Comparison of ENCODE assay signal across 1 cellular context in genomic region chr9:126151031-126151670, GRCh38.
A peak's percentile ranks its signal among the peaks of the same experiment; 100 is the strongest.
TF ChIP-seq lines count a peak whose summit lies in the region.

No MANE protein-coding gene starts in this region.

TF ChIP-seq in HepG2, 621 proteins besides CTCF, POLR2A, EP300 and RAD21 (continued from another document and continues in another):
- no peak for TF ChIP-seq MAFK (conservative IDR thresholded peaks at IDR 0.05 in 1 of 2, IDR thresholded peaks at IDR 0.05 in 1 of 2; ENCODE audit: low read length in 2 of 2)
- TF ChIP-seq DR1 (CRISPR knock-in tag; IDR thresholded peaks at IDR 0.05): no peak
- TF ChIP-seq CHD4 (IDR thresholded peaks at IDR 0.05; ENCODE audit: borderline replicate concordance, low read length): peak; percentile 79; the same call in 1 of the 2 replicates
- TF ChIP-seq KDM6A (CRISPR knock-in tag; IDR thresholded peaks at IDR 0.05; ENCODE audit: low read depth): 0 out of 2 replicates have a peak, but pooled peaks have one; percentile 52
- TF ChIP-seq ZNF530 (CRISPR knock-in tag; IDR thresholded peaks at IDR 0.05; ENCODE audit: low read depth): no peak
- no peak for TF ChIP-seq HMGA1 (CRISPR knock-in tag; conservative IDR thresholded peaks at IDR 0.05)
- TF ChIP-seq KLF6 (CRISPR knock-in tag; IDR thresholded peaks at IDR 0.05): no peak
- TF ChIP-seq ZNF788 (CRISPR knock-in tag; IDR thresholded peaks at IDR 0.05; ENCODE audit: borderline replicate concordance): no peak
- TF ChIP-seq ESRRA (CRISPR knock-in tag; IDR thresholded peaks at IDR 0.05; ENCODE audit: low read depth): no peak
- TF ChIP-seq ZSCAN30 (CRISPR knock-in tag; IDR thresholded peaks at IDR 0.05): no peak
- no peak for TF ChIP-seq SIX1 (CRISPR knock-in tag; IDR thresholded peaks at IDR 0.05; ENCODE audit: borderline replicate concordance)
- no peak for TF ChIP-seq UBTF (CRISPR knock-in tag; IDR thresholded peaks at IDR 0.05)
- TF ChIP-seq ZNF710 (CRISPR knock-in tag; IDR thresholded peaks at IDR 0.05; ENCODE audit: borderline replicate concordance): 0 out of 2 replicates have a peak, but pooled peaks have one; percentile 53
- no peak for TF ChIP-seq ZNF672 (CRISPR knock-in tag; IDR thresholded peaks at IDR 0.05)
- TF ChIP-seq ZGPAT (CRISPR knock-in tag; IDR thresholded peaks at IDR 0.05): peak; percentile 52; the same call in 1 of the 2 replicates
- TF ChIP-seq NONO (IDR thresholded peaks at IDR 0.05): no peak
- TF ChIP-seq NONO (CRISPR knock-in tag; conservative IDR thresholded peaks at IDR 0.05): no peak
- TF ChIP-seq HNRNPLL (IDR thresholded peaks at IDR 0.05; ENCODE audit: low read depth, low read length, poor library complexity, severe bottlenecking): no peak
- TF ChIP-seq ZNF580 (CRISPR knock-in tag; IDR thresholded peaks at IDR 0.05; ENCODE audit: borderline replicate concordance, low read depth): no peak
- TF ChIP-seq ZNF33A (CRISPR knock-in tag; IDR thresholded peaks at IDR 0.05; ENCODE audit: borderline replicate concordance): no peak
- TF ChIP-seq ZNF609 (CRISPR knock-in tag; IDR thresholded peaks at IDR 0.05; ENCODE audit: borderline replicate concordance): no peak
- no peak for TF ChIP-seq ZNF235 (CRISPR knock-in tag; IDR thresholded peaks at IDR 0.05; ENCODE audit: borderline replicate concordance)
- TF ChIP-seq NCOA1 (CRISPR knock-in tag; IDR thresholded peaks at IDR 0.05): no peak
- TF ChIP-seq ZNF766 (CRISPR knock-in tag; IDR thresholded peaks at IDR 0.05; ENCODE audit: borderline replicate concordance): no peak
- 0 out of 2 replicates have a peak, but pooled peaks have one; percentile 38 for TF ChIP-seq ZNF792 (CRISPR knock-in tag; IDR thresholded peaks at IDR 0.05)
- no peak for TF ChIP-seq NFYB (CRISPR knock-in tag; IDR thresholded peaks at IDR 0.05)
- no peak for TF ChIP-seq HMG20B (CRISPR knock-in tag; conservative IDR thresholded peaks at IDR 0.05)
- no peak for TF ChIP-seq REPIN1 (CRISPR knock-in tag; IDR thresholded peaks at IDR 0.05; ENCODE audit: borderline replicate concordance, low read depth)
- TF ChIP-seq ZNF101 (CRISPR knock-in tag; IDR thresholded peaks at IDR 0.05; ENCODE audit: borderline replicate concordance, low read depth): no peak
- peak; percentile 86 for TF ChIP-seq ZMYM3 (CRISPR knock-in tag; IDR thresholded peaks at IDR 0.05)
- no peak for TF ChIP-seq ZNF326 (CRISPR knock-in tag; IDR thresholded peaks at IDR 0.05; ENCODE audit: borderline replicate concordance)
- no peak for TF ChIP-seq ZNF329 (CRISPR knock-in tag; IDR thresholded peaks at IDR 0.05; ENCODE audit: low read depth)
- peak; percentile 68 for TF ChIP-seq ISL2 (CRISPR knock-in tag; IDR thresholded peaks at IDR 0.05)
- no peak for TF ChIP-seq YEATS4 (CRISPR knock-in tag; IDR thresholded peaks at IDR 0.05; ENCODE audit: borderline replicate concordance)
- TF ChIP-seq TFE3 (CRISPR knock-in tag; IDR thresholded peaks at IDR 0.05): no peak
- TF ChIP-seq ARNTL (CRISPR knock-in tag; IDR thresholded peaks at IDR 0.05): no peak
- no peak for TF ChIP-seq ZHX1 (CRISPR knock-in tag; IDR thresholded peaks at IDR 0.05; ENCODE audit: low read depth)
- TF ChIP-seq PLRG1 (conservative IDR thresholded peaks at IDR 0.05): no peak
- no peak for TF ChIP-seq BATF2 (CRISPR knock-in tag; IDR thresholded peaks at IDR 0.05)
- TF ChIP-seq SRSF1 (optimal IDR thresholded peaks at IDR 0.05; ENCODE audit: low read depth, low read length): no peak
- no peak for TF ChIP-seq ZNF280B (CRISPR knock-in tag; IDR thresholded peaks at IDR 0.05; ENCODE audit: borderline replicate concordance)
- no peak for TF ChIP-seq ATRX (CRISPR knock-in tag; IDR thresholded peaks at IDR 0.05; ENCODE audit: borderline replicate concordance)
- no peak for TF ChIP-seq ZNF556 (CRISPR knock-in tag; IDR thresholded peaks at IDR 0.05; ENCODE audit: borderline replicate concordance)
- peak; percentile 88 for TF ChIP-seq FOXA3 (CRISPR knock-in tag; IDR thresholded peaks at IDR 0.05)
- TF ChIP-seq POLR2AphosphoS2 (IDR thresholded peaks at IDR 0.05; ENCODE audit: low read depth, low read length): no peak
- TF ChIP-seq ELK4 (CRISPR knock-in tag; IDR thresholded peaks at IDR 0.05; ENCODE audit: borderline replicate concordance): no peak
